In genomic region chr14:56715938-56716337, GRCh38 we compare ENCODE assay signal across 26 cellular contexts.
DNase-seq lines count a peak whose midpoint lies in the region; ATAC-seq, FAIRE-seq and TF ChIP-seq lines count a peak whose summit lies in the region.
"Had no signal": no experiment of that assay in that cellular context is flagged by ENCODE, and none has a peak within 500 bp of the region (broad histone marks: within the 10 kb centered on the region; RNA-seq: fewer than 3 reads in every experiment).

No MANE protein-coding gene starts in this region.

- H3K9ac ChIP-seq in PC-3 (ENCODE audit: low read length) = no peak overlapping the region
- H3K9ac ChIP-seq in neural progenitor cell = no peak overlapping the region

- H2AFZ ChIP-seq in PC-3 (ENCODE audit: low read length) (no peak overlapping the region), neural progenitor cell (replicated peaks) (no peak overlapping the region)

- H3K4me2 ChIP-seq in PC-3 (ENCODE audit: low read length) (no peak overlapping the region), neural progenitor cell (no peak overlapping the region)

- no peak for FAIRE-seq in D721Med (lab: Jason Lieb, UNC)
- FAIRE-seq: astrocyte, endothelial cell of umbilical vein, kidney had no signal

- no peaks in the 10 kb centered on the region for H3K36me3 Mint-ChIP-seq in neural progenitor cell
- H3K36me3 Mint-ChIP-seq: activated naive CD8-positive, alpha-beta T cell treated with anti-CD3 and anti-CD28 coated beads for 36 hours; CD4-positive, alpha-beta memory T cell had no signal

- BruUV-seq in PC-3 (replicated peaks; lab: Mats Ljungman, UMichigan) = no TSS peak

- CTCF ChIA-PET in HEK293T (lab: Yijun Ruan, JAX) (interaction anchor here (1.1 kb wide), 1 partner anchor 25 kb away, joined by 3 read pairs; no protein-coding TSS in a partner anchor), PC-3 (lab: Charles Lee) (no interaction called here)

- H3K9me3 Mint-ChIP-seq in neural progenitor cell = no peaks in the 10 kb centered on the region
- H3K9me3 Mint-ChIP-seq: activated B cell treated with CpG ODN at 0.5 μM for 24 hours; activated naive CD8-positive, alpha-beta T cell treated with anti-CD3 and anti-CD28 coated beads for 36 hours; activated T-helper 2 cell treated with anti-CD3 and anti-CD28 coated beads, Interferon-gamma antibody, Interleukin-2, Interleukin-4, amounts not matched to agents 10 μg/mL and 5 μg/mL and 100 μg/mL, durations not matched to agents 14 hours and 24 hours and 36 hours; CD4-positive, alpha-beta memory T cell; nephron progenitor cell; T-helper 2 cell treated with Interferon-gamma antibody and Interleukin-4, amounts not matched to agents 5 μg/mL and 100 μg/mL, for 36 hours had no signal

- H3K9me2 ChIP-seq in PC-3 (replicated peaks; ENCODE audit: low read length) = no peaks in the 10 kb centered on the region

- peaks cover 2% of the 10 kb centered on the region for H3K27me3 Mint-ChIP-seq in neural progenitor cell (ENCODE audit: insufficient read depth, low read depth)

- no peaks in the 10 kb centered on the region for H3K4me1 ChIP-seq in PC-3 (ENCODE audit: insufficient read depth, low read length)
- H3K4me1 ChIP-seq in neural progenitor cell = peaks cover 15% of the 10 kb centered on the region
- H3K4me1 ChIP-seq: sigmoid colon had no signal

- peaks cover 86% of the 10 kb centered on the region for H3K27me3 ChIP-seq in PC-3 (ENCODE audit: low read length)
- no peaks in the 10 kb centered on the region for H3K27me3 ChIP-seq in neural progenitor cell
- H3K27me3 ChIP-seq: sigmoid colon had no signal

- H3K27ac ChIP-seq in PC-3 (ENCODE audit: low read length) (no peak overlapping the region), neural progenitor cell (no peak overlapping the region)
- H3K27ac ChIP-seq: sigmoid colon, thoracic aorta had no signal

- intact Hi-C loops in PC-3 (cut with micrococcal nuclease) = no loop called here

- TF ChIP-seq CTCF in D721Med (IDR thresholded peaks at IDR 0.05; ENCODE audit: insufficient read depth, missing control alignments) (peak; percentile 2), PC-3 (conservative IDR thresholded peaks at IDR 0.05; ENCODE audit: low read depth, low read length) (peak; percentile 57), neural progenitor cell (IDR thresholded peaks at IDR 0.05) (peak; percentile 33)

- peaks cover 13% of the 10 kb centered on the region for H3K4me1 Mint-ChIP-seq in neural progenitor cell
- H3K4me1 Mint-ChIP-seq: activated B cell treated with CpG ODN at 0.5 μM for 24 hours; activated naive CD8-positive, alpha-beta T cell treated with anti-CD3 and anti-CD28 coated beads for 36 hours; CD4-positive, alpha-beta memory T cell; nephron progenitor cell had no signal

- DNase-seq in D721Med (ENCODE audit: insufficient read length, low spot score) (no peak), HEK293T (ENCODE audit: extremely low spot score) (peak; percentile 18), PC-3 (no peak), neural progenitor cell (ENCODE audit: low spot score) (no peak)
- DNase-seq: activated B cell treated with CpG ODN at 0.5 μM for 24 hours; activated CD4-positive, alpha-beta T cell treated with anti-CD3 and anti-CD28 coated beads, Interleukin-2, amount 50 U/mL, for 48 hours; activated CD8-positive, alpha-beta memory T cell treated with anti-CD3 and anti-CD28 coated beads, Interleukin-2, amount 50 U/mL, for 4 hours; activated naive CD8-positive, alpha-beta T cell treated with anti-CD3 and anti-CD28 coated beads for 36 hours; caudate nucleus; CD4-positive, alpha-beta memory T cell; DMS79 treated with DMSO at 0.1 percent for 48 hours; kidney; NCI-H1436; NCI-H510A; nephron progenitor cell; sigmoid colon; stimulated activated naive CD4-positive, alpha-beta T cell treated with Interleukin-2 at 50 U/mL for 16 hours had no signal

- H3K4me3 Mint-ChIP-seq in neural progenitor cell = no peak overlapping the region
- H3K4me3 Mint-ChIP-seq: activated B cell treated with CpG ODN at 0.5 μM for 24 hours; activated naive CD8-positive, alpha-beta T cell treated with anti-CD3 and anti-CD28 coated beads for 36 hours; CD4-positive, alpha-beta memory T cell; nephron progenitor cell; T-helper 2 cell treated with Interferon-gamma antibody and Interleukin-4, amounts not matched to agents 5 μg/mL and 100 μg/mL, for 36 hours had no signal

- H4K20me1 ChIP-seq in PC-3 (ENCODE audit: low read length) (no peaks in the 10 kb centered on the region), neural progenitor cell (ENCODE audit: low read depth) (no peaks in the 10 kb centered on the region)

- H3K27ac Mint-ChIP-seq in neural progenitor cell = no peak overlapping the region
- H3K27ac Mint-ChIP-seq: activated B cell treated with CpG ODN at 0.5 μM for 24 hours; activated naive CD8-positive, alpha-beta T cell treated with anti-CD3 and anti-CD28 coated beads for 36 hours; activated T-helper 2 cell treated with anti-CD3 and anti-CD28 coated beads, Interferon-gamma antibody, Interleukin-2, Interleukin-4, amounts not matched to agents 10 μg/mL and 5 μg/mL and 100 μg/mL, durations not matched to agents 14 hours and 24 hours and 36 hours; CD4-positive, alpha-beta memory T cell; nephron progenitor cell; T-helper 2 cell treated with Interferon-gamma antibody and Interleukin-4, amounts not matched to agents 5 μg/mL and 100 μg/mL, for 36 hours had no signal

- H3K79me2 ChIP-seq in PC-3 (ENCODE audit: low read length) (no peaks in the 10 kb centered on the region), neural progenitor cell (ENCODE audit: low read depth) (no peaks in the 10 kb centered on the region)

- H3K9me3 ChIP-seq in PC-3 (ENCODE audit: low read length) (no peaks in the 10 kb centered on the region), neural progenitor cell (ENCODE audit: low read depth) (no peaks in the 10 kb centered on the region)
- H3K9me3 ChIP-seq: sigmoid colon, thoracic aorta had no signal

- H3K36me3 ChIP-seq in PC-3 (ENCODE audit: low read depth, low read length) = no peaks in the 10 kb centered on the region
- no peaks in the 10 kb centered on the region for H3K36me3 ChIP-seq in neural progenitor cell
- H3K36me3 ChIP-seq: sigmoid colon, thoracic aorta had no signal

- H3F3A ChIP-seq in PC-3 (ENCODE audit: low read length, unreplicated experiment) = no peaks in the 10 kb centered on the region
- H3F3A ChIP-seq in neural progenitor cell (ENCODE audit: low read depth) = no peaks in the 10 kb centered on the region

- POLR2A ChIA-PET in HEK293T (lab: Yijun Ruan, JAX) (no interaction called here), PC-3 (lab: Charles Lee; ENCODE audit: unreplicated experiment) (no interaction called here)

- ATAC-seq in PC-3 (peak; percentile 40; the same call in 1 of the 2 replicates), GM21367 (IDR thresholded peaks at IDR 0.05; ENCODE audit: unreplicated experiment) (no peak), HG02623 (IDR thresholded peaks at IDR 0.05; ENCODE audit: unreplicated experiment) (no peak), HG02852 (IDR thresholded peaks at IDR 0.05; ENCODE audit: unreplicated experiment) (no peak)

- no peak overlapping the region for H3K4me3 ChIP-seq in PC-3 (ENCODE audit: low read length)
- H3K4me3 ChIP-seq in neural progenitor cell = no peak overlapping the region
- H3K4me3 ChIP-seq: lung, sigmoid colon, thoracic aorta had no signal

TF ChIP-seq in HEK293T, 16 proteins besides CTCF, POLR2A, EP300 and RAD21:
- TF ChIP-seq LEF1 (IDR thresholded peaks at IDR 0.05; ENCODE audit: borderline replicate concordance) (no peak), FOXK2 (IDR thresholded peaks at IDR 0.05) (no peak), CTBP1 (IDR thresholded peaks at IDR 0.05; ENCODE audit: borderline replicate concordance) (no peak), BHLHE40 (IDR thresholded peaks at IDR 0.05; ENCODE audit: borderline replicate concordance) (no peak), ELF4 (IDR thresholded peaks at IDR 0.05) (no peak), HDGF (IDR thresholded peaks at IDR 0.05; ENCODE audit: borderline replicate concordance) (no peak), SUZ12 (IDR thresholded peaks at IDR 0.05) (no peak), TARDBP (IDR thresholded peaks at IDR 0.05) (no peak), FOXM1 (IDR thresholded peaks at IDR 0.05; ENCODE audit: borderline replicate concordance) (no peak), ARNT (IDR thresholded peaks at IDR 0.05) (no peak), SP1 (IDR thresholded peaks at IDR 0.05) (no peak), ZNF384 (IDR thresholded peaks at IDR 0.05) (no peak), L3MBTL2 (conservative IDR thresholded peaks at IDR 0.05) (no peak)
- TF ChIP-seq, protein P1, sequence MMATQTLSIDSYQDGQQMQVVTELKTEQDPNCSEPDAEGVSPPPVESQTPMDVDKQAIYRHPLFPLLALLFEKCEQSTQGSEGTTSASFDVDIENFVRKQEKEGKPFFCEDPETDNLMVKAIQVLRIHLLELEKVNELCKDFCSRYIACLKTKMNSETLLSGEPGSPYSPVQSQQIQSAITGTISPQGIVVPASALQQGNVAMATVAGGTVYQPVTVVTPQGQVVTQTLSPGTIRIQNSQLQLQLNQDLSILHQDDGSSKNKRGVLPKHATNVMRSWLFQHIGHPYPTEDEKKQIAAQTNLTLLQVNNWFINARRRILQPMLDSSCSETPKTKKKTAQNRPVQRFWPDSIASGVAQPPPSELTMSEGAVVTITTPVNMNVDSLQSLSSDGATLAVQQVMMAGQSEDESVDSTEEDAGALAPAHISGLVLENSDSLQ (IDR thresholded peaks at IDR 0.05) = no peak
TF ChIP-seq in HEK293T: peak in this region for 0.

Comparison
In these comparisons a context has a peak if more than half of its experiments do, and no peak if none do; other contexts are left out.
1. CTCF ChIP-seq: peak in every context shown above with its lines; median percentile 57 in PC-3; 33 in neural progenitor cell; 2 in D721Med.